Comparison of ENCODE assay signal across 8 cellular contexts in the genomic region with DNA sequence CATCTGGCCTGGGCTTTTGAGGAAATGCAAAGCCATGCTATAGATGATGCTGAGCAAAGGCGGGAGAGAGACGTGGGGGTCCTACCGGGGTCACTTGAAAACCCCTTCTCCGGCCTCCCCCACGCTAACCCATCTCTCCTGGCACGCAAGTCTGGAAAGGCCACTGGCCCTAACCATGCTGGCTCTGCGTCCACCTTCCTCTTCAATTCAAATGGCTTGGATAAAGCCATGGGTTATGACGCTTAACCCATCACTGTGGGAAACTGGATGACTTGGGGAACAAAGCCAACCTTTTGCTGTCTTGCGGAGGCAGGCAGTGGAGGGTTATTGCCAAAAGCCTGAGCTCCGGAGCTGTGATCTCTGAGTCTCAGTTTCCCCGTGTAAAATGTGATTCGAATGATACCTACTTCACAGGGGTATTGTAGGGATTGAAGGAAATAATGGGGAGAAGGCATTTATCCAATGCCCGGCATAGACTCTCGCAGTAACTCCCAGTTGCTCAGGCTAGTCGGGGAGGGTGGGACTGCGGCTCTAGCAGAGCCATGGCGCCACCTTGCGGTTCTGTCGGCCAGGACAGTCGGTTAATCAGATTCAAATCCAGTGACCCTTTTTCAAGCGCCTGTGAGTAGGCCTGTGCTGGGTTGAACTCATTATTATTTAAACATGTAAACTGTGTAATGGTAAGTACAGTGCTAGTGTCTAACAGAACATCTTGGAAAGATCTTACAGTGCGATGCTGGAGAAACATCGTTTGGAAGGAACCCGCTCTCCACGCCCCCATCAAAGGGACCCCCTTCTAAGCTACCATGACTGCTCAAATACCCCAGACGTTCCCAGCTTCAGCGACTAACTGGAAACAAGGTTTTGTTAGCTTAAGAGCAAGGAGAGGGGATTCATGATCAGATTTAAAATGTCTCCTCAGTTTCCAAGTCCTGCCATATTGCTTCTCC. TPM values are rescaled to one million over a fixed set of nuclear protein-coding genes. Genes with fewer than 3 reads are reported as not detected.
DNase-seq lines count a peak whose midpoint lies in the region; ATAC-seq, FAIRE-seq and TF ChIP-seq lines count a peak whose summit lies in the region.

No MANE protein-coding gene starts in this region.

- ATAC-seq in GM21526 (IDR thresholded peaks at IDR 0.05; ENCODE audit: low FRiP score, unreplicated experiment) (peak; percentile 94), esophagus mucosa (peak; percentile 92)
- ATAC-seq in natural killer cell treated with Interleukin-12 subunit alpha and Interleukin-12 subunit beta and Interleukin-15 and Interleukin-18, amount 100 ng/mL, for 72 hours: peak; percentile 79 to 88
- ATAC-seq in stimulated activated naive B cell treated with anti-CD40 and anti-IgM and Interleukin-4, amounts not matched to agents 10 μg/mL and 1 μg/mL and 100 μg/mL, for 72 hours (replicated peaks): peak; percentile 98

- peak; percentile 94 for FAIRE-seq in D721Med (lab: Jason Lieb, UNC)

- in situ Hi-C loops in KBM-7 (cut with MboI; ENCODE audit: low pct_unique_long_range_greater_than_20kb, low sequenced_read_pairs): no loop called here

- DNase-seq in D721Med (ENCODE audit: insufficient read length, low spot score) (peak; percentile 66), KBM-7 (peak; percentile 87), OCI-M1 (lab: John Stamatoyannopoulos, UW) (peak; percentile 91), activated T-cell treated with anti-CD3 and anti-CD28 coated beads for 4 hours (peak; percentile 69)
- DNase-seq in natural killer cell treated with Interleukin-12 subunit alpha and Interleukin-12 subunit beta and Interleukin-15 and Interleukin-18, amount 100 ng/mL, for 72 hours (ENCODE audit: low spot score): peak; percentile 81
- peak; percentile 71 for DNase-seq in stimulated activated naive B cell treated with anti-CD40 and anti-IgM and Interleukin-4, amounts not matched to agents 10 μg/mL and 1 μg/mL and 100 μg/mL, for 72 hours

- H3K27ac Mint-ChIP-seq in natural killer cell treated with Interleukin-12 subunit alpha and Interleukin-12 subunit beta and Interleukin-15 and Interleukin-18, amount 100 ng/mL, for 72 hours: no peak overlapping the region
- no peak overlapping the region for H3K27ac Mint-ChIP-seq in stimulated activated naive B cell treated with anti-CD40 and anti-IgM and Interleukin-4, amounts not matched to agents 10 μg/mL and 1 μg/mL and 100 μg/mL, for 72 hours

- no peak overlapping the region for H3K4me3 Mint-ChIP-seq in natural killer cell treated with Interleukin-12 subunit alpha and Interleukin-12 subunit beta and Interleukin-15 and Interleukin-18, amount 100 ng/mL, for 72 hours
- H3K4me3 Mint-ChIP-seq in stimulated activated naive B cell treated with anti-CD40 and anti-IgM and Interleukin-4, amounts not matched to agents 10 μg/mL and 1 μg/mL and 100 μg/mL, for 72 hours: no peak overlapping the region

- H3K36me3 Mint-ChIP-seq in natural killer cell treated with Interleukin-12 subunit alpha and Interleukin-12 subunit beta and Interleukin-15 and Interleukin-18, amount 100 ng/mL, for 72 hours: no peaks in the 10 kb centered on the region
- no peaks in the 10 kb centered on the region for H3K36me3 Mint-ChIP-seq in stimulated activated naive B cell treated with anti-CD40 and anti-IgM and Interleukin-4, amounts not matched to agents 10 μg/mL and 1 μg/mL and 100 μg/mL, for 72 hours

- peak; percentile 99 for TF ChIP-seq CTCF in D721Med (IDR thresholded peaks at IDR 0.05; ENCODE audit: insufficient read depth, missing control alignments)

- H3K4me1 Mint-ChIP-seq in natural killer cell treated with Interleukin-12 subunit alpha and Interleukin-12 subunit beta and Interleukin-15 and Interleukin-18, amount 100 ng/mL, for 72 hours (ENCODE audit: low read depth in 2 of 2): peaks cover 3 to 6% of the 10 kb centered on the region in 2 donors
- H3K4me1 Mint-ChIP-seq in stimulated activated naive B cell treated with anti-CD40 and anti-IgM and Interleukin-4, amounts not matched to agents 10 μg/mL and 1 μg/mL and 100 μg/mL, for 72 hours: peaks cover 6% of the 10 kb centered on the region in 2 donors

- peaks cover 0 to 5% of the 10 kb centered on the region in 2 donors for H3K27me3 Mint-ChIP-seq in natural killer cell treated with Interleukin-12 subunit alpha and Interleukin-12 subunit beta and Interleukin-15 and Interleukin-18, amount 100 ng/mL, for 72 hours
- H3K27me3 Mint-ChIP-seq in stimulated activated naive B cell treated with anti-CD40 and anti-IgM and Interleukin-4, amounts not matched to agents 10 μg/mL and 1 μg/mL and 100 μg/mL, for 72 hours: peaks cover 4% of the 10 kb centered on the region in 2 donors

- no peaks in the 10 kb centered on the region for H3K9me3 Mint-ChIP-seq in natural killer cell treated with Interleukin-12 subunit alpha and Interleukin-12 subunit beta and Interleukin-15 and Interleukin-18, amount 100 ng/mL, for 72 hours
- H3K9me3 Mint-ChIP-seq in stimulated activated naive B cell treated with anti-CD40 and anti-IgM and Interleukin-4, amounts not matched to agents 10 μg/mL and 1 μg/mL and 100 μg/mL, for 72 hours: no peaks in the 10 kb centered on the region

RNA-seq across cellular contexts. Expression of gene NEK2, which starts 20.3 kb away (rescaled TPM):
- 9.8 TPM for total RNA-seq in esophagus mucosa
- 10 to 100 TPM; 12.8 to 25.2 TPM for total RNA-seq in natural killer cell treated with Interleukin-12 subunit alpha and Interleukin-12 subunit beta and Interleukin-15 and Interleukin-18, amount 100 ng/mL, for 72 hours

Comparison
In these comparisons a context has a peak if more than half of its experiments do, and no peak if none do; other contexts are left out.
1. Peak in every context shown above with its lines: DNase-seq and ATAC-seq.